9 cellular contexts compared by ENCODE assay signal in the genomic region with DNA sequence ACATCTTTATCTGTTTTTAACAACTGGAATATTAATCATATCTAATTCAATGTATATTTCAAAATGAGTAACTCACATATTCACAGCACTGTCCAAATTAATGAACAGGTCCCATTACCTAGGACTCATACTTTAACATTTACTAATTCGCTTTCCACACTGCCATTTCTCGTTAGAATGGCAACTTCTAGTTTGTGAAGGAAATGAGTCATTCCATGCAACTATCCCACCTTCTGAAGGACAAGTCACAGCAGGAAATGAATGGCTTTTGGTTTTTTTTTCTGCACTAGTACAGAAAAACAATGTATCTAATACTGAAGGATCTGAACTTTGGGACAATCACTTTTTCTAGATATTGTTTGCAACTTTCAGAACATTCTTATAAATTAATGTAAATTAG. TPM values are rescaled to one million over a fixed set of nuclear protein-coding genes. Genes with fewer than 3 reads are reported as not detected.
DNase-seq lines count a peak whose midpoint lies in the region; ATAC-seq and TF ChIP-seq lines count a peak whose summit lies in the region.
"Had no signal": no experiment of that assay in that cellular context is flagged by ENCODE, and none has a peak within 500 bp of the region (broad histone marks: within the 10 kb centered on the region; RNA-seq: fewer than 3 reads in every experiment).

No MANE protein-coding gene starts in this region.

- no peak for TF ChIP-seq POLR2A in GM18505 (IDR thresholded peaks at IDR 0.05; ENCODE audit: borderline replicate concordance, extremely low read depth, insufficient read depth, insufficient read length)

- no peak overlapping the region for H2BK5ac ChIP-seq in mesendoderm (ENCODE audit: low read length)

- H3K27me3 ChIP-seq in mesendoderm (ENCODE audit: insufficient read depth, low read length, poor library complexity) (peaks cover 2% of the 10 kb centered on the region), WERI-Rb-1 (ENCODE audit: insufficient read depth, low read depth, severe bottlenecking) (no peaks in the 10 kb centered on the region)

- ATAC-seq in GM18861 (IDR thresholded peaks at IDR 0.05; ENCODE audit: unreplicated experiment) (peak; percentile 51), HG03196 (IDR thresholded peaks at IDR 0.05; ENCODE audit: unreplicated experiment) (peak; percentile 71), GM18505 (IDR thresholded peaks at IDR 0.05; ENCODE audit: unreplicated experiment) (no peak)
- peak; percentile 92 for ATAC-seq in activated T-helper 17 cell treated with anti-CD3 and anti-CD28 coated beads, Interleukin-2, amount 50 U/mL, for 72 hours (replicated peaks)

- no peak overlapping the region for H3K27ac Mint-ChIP-seq in activated T-helper 17 cell treated with anti-CD3 and anti-CD28 coated beads, Interleukin-2, amount 50 U/mL, for 72 hours

- no peak overlapping the region for H2BK15ac ChIP-seq in mesendoderm (replicated peaks; ENCODE audit: low read depth)

- no peak overlapping the region for H3K4ac ChIP-seq in mesendoderm (ENCODE audit: low read depth, low read length)

- no peak overlapping the region for H2BK120ac ChIP-seq in mesendoderm (ENCODE audit: low read depth, low read length)

- no peak overlapping the region for H3K23ac ChIP-seq in mesendoderm (ENCODE audit: low read length)

- DNase-seq in mesendoderm (peak; percentile 70), NCI-H1694 (lab: John Stamatoyannopoulos, UW) (no peak), germinal center (ENCODE audit: low spot score) (no peak), WERI-Rb-1 (no peak)

- no peak for TF ChIP-seq CTCF in WERI-Rb-1 (IDR thresholded peaks at IDR 0.05; ENCODE audit: low read depth, low read length)

- H3K27me3 Mint-ChIP-seq in activated T-helper 17 cell treated with anti-CD3 and anti-CD28 coated beads, Interleukin-2, amount 50 U/mL, for 72 hours = no peaks in the 10 kb centered on the region

- no peaks in the 10 kb centered on the region for H3K79me2 ChIP-seq in mesendoderm (ENCODE audit: control insufficient read depth, insufficient read depth, low read length)

- no peaks in the 10 kb centered on the region for H3K4me1 Mint-ChIP-seq in activated T-helper 17 cell treated with anti-CD3 and anti-CD28 coated beads, Interleukin-2, amount 50 U/mL, for 72 hours

- no peak overlapping the region for H3K4me2 ChIP-seq in mesendoderm (ENCODE audit: low read length)

- H3K18ac ChIP-seq in mesendoderm (ENCODE audit: low read length) = no peak overlapping the region

- H3K36me3 ChIP-seq in mesendoderm (ENCODE audit: control insufficient read depth, insufficient read depth, low read length) (no peaks in the 10 kb centered on the region), WERI-Rb-1 (no peaks in the 10 kb centered on the region)

- H4K8ac ChIP-seq in mesendoderm (ENCODE audit: low read depth, low read length) = no peak overlapping the region

- no peak overlapping the region for H3K56ac ChIP-seq in mesendoderm (ENCODE audit: low read length)

- H3K4me3 ChIP-seq in mesendoderm (ENCODE audit: low read length) (no peak overlapping the region), WERI-Rb-1 (ENCODE audit: low read depth, low read length) (no peak overlapping the region)

- WGBS in mesendoderm (ENCODE audit: extremely low coverage, insufficient coverage, low lambda C conversion rate) = no CpG with 5 or more reads among the region's 2 CpGs

- no peaks in the 10 kb centered on the region for H3K79me1 ChIP-seq in mesendoderm (ENCODE audit: low read length)

- H3K4me3 Mint-ChIP-seq in activated T-helper 17 cell treated with anti-CD3 and anti-CD28 coated beads, Interleukin-2, amount 50 U/mL, for 72 hours = no peak overlapping the region

- H2AK5ac ChIP-seq in mesendoderm (ENCODE audit: low read length) = no peak overlapping the region

- H3K9ac ChIP-seq in mesendoderm (ENCODE audit: low read length) = no peak overlapping the region

- H3K4me1 ChIP-seq in mesendoderm (ENCODE audit: control insufficient read depth, low read depth, low read length) = peaks cover 9% of the 10 kb centered on the region

- H3K27ac ChIP-seq in mesendoderm (ENCODE audit: low read depth, low read length) (no peak overlapping the region), WERI-Rb-1 (no peak overlapping the region)

- H3K9me3 ChIP-seq in WERI-Rb-1 (ENCODE audit: severe bottlenecking) = no peaks in the 10 kb centered on the region

- no peaks in the 10 kb centered on the region for H3K9me3 Mint-ChIP-seq in activated T-helper 17 cell treated with anti-CD3 and anti-CD28 coated beads, Interleukin-2, amount 50 U/mL, for 72 hours

- H4K5ac ChIP-seq in mesendoderm (ENCODE audit: low read length) = no peak overlapping the region

- no peaks in the 10 kb centered on the region for H3K36me3 Mint-ChIP-seq in activated T-helper 17 cell treated with anti-CD3 and anti-CD28 coated beads, Interleukin-2, amount 50 U/mL, for 72 hours (ENCODE audit: low read depth)

RNA-seq across cellular contexts. Expression of gene IFNK, which starts 24.6 kb away (rescaled TPM):
- not detected for total RNA-seq in activated T-helper 17 cell treated with anti-CD3 and anti-CD28 coated beads, Interleukin-2, amount 50 U/mL, for 72 hours
- polyA plus RNA-seq in mesendoderm (2013, experiment 1 of 2) = not detected
- not detected for polyA plus RNA-seq in mesendoderm (2013, experiment 2 of 2)
- total RNA-seq: ureter had no signal

RNA-seq across cellular contexts. Expression of gene MOB3B, which starts 30.1 kb away (rescaled TPM):
- total RNA-seq in activated T-helper 17 cell treated with anti-CD3 and anti-CD28 coated beads, Interleukin-2, amount 50 U/mL, for 72 hours = under 1 TPM; 0.17 to 0.24 TPM
- 5.9 TPM for polyA plus RNA-seq in mesendoderm (2013, experiment 1 of 2)
- 6.1 TPM for polyA plus RNA-seq in mesendoderm (2013, experiment 2 of 2)
